Comparison of ENCODE assay signal across 8 cellular contexts in genomic region chr20:53642196-53643030, GRCh38. TPM values are rescaled to one million over a fixed set of nuclear protein-coding genes. Genes with fewer than 3 reads are reported as not detected.
DNase-seq lines count a peak whose midpoint lies in the region; ATAC-seq and TF ChIP-seq lines count a peak whose summit lies in the region.

No MANE protein-coding gene starts in this region.

- no peaks in the 10 kb centered on the region for H3K27me3 ChIP-seq in GM23248 (replicated peaks; ENCODE audit: insufficient read depth)
- no peaks in the 10 kb centered on the region for H3K27me3 ChIP-seq in endodermal cell (ENCODE audit: control insufficient read depth, insufficient read depth, low read length, poor library complexity, severe bottlenecking)

- intact Hi-C loops in activated B cell treated with CpG ODN at 0.5 μM for 24 hours (cut with micrococcal nuclease) (loop anchor here (1.0 to 5.0 kb wide), 7 partner anchors 10 to 275 kb away; partner anchors contain the start of gene ZNF217), natural killer cell (cut with micrococcal nuclease) (loop anchor here (5.0 kb wide), 1 partner anchor 35 kb away; no protein-coding TSS in a partner anchor)

- peak overlapping the region; percentile 74 for H2AFZ ChIP-seq in GM23248

- H3K4me3 ChIP-seq in GM23248 (peak overlapping the region; percentile 56), endodermal cell (ENCODE audit: low read length) (no peak overlapping the region)

- peaks cover 16% of the 10 kb centered on the region for H3F3A ChIP-seq in GM23248 (ENCODE audit: insufficient read depth)

- H3K79me2 ChIP-seq in GM23248 (ENCODE audit: insufficient read depth), result no peaks in the 10 kb centered on the region

- H3K9me3 ChIP-seq in GM23248 (ENCODE audit: low read depth) (no peaks in the 10 kb centered on the region), endodermal cell (ENCODE audit: control insufficient read depth, low read length) (no peaks in the 10 kb centered on the region)

- no peaks in the 10 kb centered on the region for H4K20me1 ChIP-seq in GM23248 (ENCODE audit: insufficient read depth)

- no peaks in the 10 kb centered on the region for H3K36me3 ChIP-seq in GM23248 (ENCODE audit: low read depth)
- H3K36me3 ChIP-seq in endodermal cell (ENCODE audit: control insufficient read depth, insufficient read depth, low read length), result no peaks in the 10 kb centered on the region

- TF ChIP-seq CTCF in activated B cell treated with CpG ODN at 0.5 μM for 24 hours (IDR thresholded peaks at IDR 0.05) (no peak), endodermal cell (conservative IDR thresholded peaks at IDR 0.05) (peak; percentile 9), natural killer cell (IDR thresholded peaks at IDR 0.05) (no peak)

- peak overlapping the region; percentile 94 for H3K27ac Mint-ChIP-seq in activated B cell treated with CpG ODN at 0.5 μM for 24 hours
- peak overlapping the region; percentile 5 for H3K27ac Mint-ChIP-seq in endodermal cell
- H3K27ac Mint-ChIP-seq in natural killer cell, result peak overlapping the region; percentile 84 to 88

- peak overlapping the region; percentile 77 for H3K4me2 ChIP-seq in GM23248 (ENCODE audit: unreplicated experiment)

- H3K4me3 Mint-ChIP-seq in activated B cell treated with CpG ODN at 0.5 μM for 24 hours, result peak overlapping the region; percentile 78
- no peak overlapping the region for H3K4me3 Mint-ChIP-seq in endodermal cell
- H3K4me3 Mint-ChIP-seq in natural killer cell, result peak overlapping the region; percentile 90

- H3K27me3 Mint-ChIP-seq in activated B cell treated with CpG ODN at 0.5 μM for 24 hours, result no peaks in the 10 kb centered on the region
- H3K27me3 Mint-ChIP-seq in endodermal cell (ENCODE audit: insufficient read depth), result no peaks in the 10 kb centered on the region
- H3K27me3 Mint-ChIP-seq in natural killer cell (ENCODE audit: low read depth in 2 of 2), result no peaks in the 10 kb centered on the region

- POLR2A ChIA-PET in activated B cell treated with CpG ODN at 0.5 μM for 24 hours (lab: Charles Lee), result interaction anchor here (0.7 to 1.9 kb wide), 19 partner anchors 8 to 109 kb away, joined by 3 to 17 read pairs (median 5); partner anchors contain the start of gene ZNF217

- H3K4me1 Mint-ChIP-seq in activated B cell treated with CpG ODN at 0.5 μM for 24 hours (peaks cover 42% of the 10 kb centered on the region), endodermal cell (peaks cover 11% of the 10 kb centered on the region), natural killer cell (peaks cover 17 to 19% of the 10 kb centered on the region in 2 donors)

- H3K9ac ChIP-seq in GM23248 (peak overlapping the region; percentile 66), endodermal cell (ENCODE audit: extremely low read depth, low read length, poor library complexity, severe bottlenecking) (no peak overlapping the region)

- in situ Hi-C loops in GM23248 (cut with MboI), result no loop called here

- peak; percentile 87 for DNase-seq in GF-D8 (lab: John Stamatoyannopoulos, UW)
- DNase-seq in GM23248, result peak; percentile 72
- peak; percentile 94 for DNase-seq in M059J (ENCODE audit: low read depth)
- no peak for DNase-seq in activated B cell treated with CpG ODN at 0.5 μM for 24 hours
- DNase-seq in endodermal cell, result peak; percentile 59
- no peak for DNase-seq in natural killer cell
- DNase-seq in NCI-H748 treated with DMSO at 0.1 percent for 48 hours (lab: John Stamatoyannopoulos, UW), result no peak
- DNase-seq in NCI-H2196 (lab: John Stamatoyannopoulos, UW; ENCODE audit: unreplicated experiment), result no peak

- 51 to 54% methylated on average over 17 of the region's 17 CpGs for WGBS in GM23248 (ENCODE audit: low coverage in 1 of 2, low lambda C conversion rate in 2 of 2, missing lambda C conversion rate in 2 of 2), 2 experiments
- WGBS in endodermal cell (ENCODE audit: insufficient coverage in 1 of 2, insufficient read length in 1 of 2), 2 experiments, result 83 to 84% methylated on average over 16 to 17 of the region's 17 CpGs

- CTCF ChIA-PET in activated B cell treated with CpG ODN at 0.5 μM for 24 hours (lab: Charles Lee), result interaction anchor here (0.6 to 1.5 kb wide), 5 partner anchors 11 to 275 kb away, joined by 3 to 4 read pairs (median 4); no protein-coding TSS in a partner anchor

- H3K9me3 Mint-ChIP-seq in activated B cell treated with CpG ODN at 0.5 μM for 24 hours (no peaks in the 10 kb centered on the region), endodermal cell (no peaks in the 10 kb centered on the region), natural killer cell (no peaks in the 10 kb centered on the region)

- peak overlapping the region; percentile 90 for H3K27ac ChIP-seq in GM23248
- H3K27ac ChIP-seq in endodermal cell (ENCODE audit: low read depth, low read length), result no peak overlapping the region

- H3K9me2 ChIP-seq in GM23248 (ENCODE audit: insufficient read depth), result no peaks in the 10 kb centered on the region

- no peaks in the 10 kb centered on the region for H3K36me3 Mint-ChIP-seq in activated B cell treated with CpG ODN at 0.5 μM for 24 hours (ENCODE audit: low read depth)
- no peaks in the 10 kb centered on the region for H3K36me3 Mint-ChIP-seq in endodermal cell (ENCODE audit: low read depth)
- H3K36me3 Mint-ChIP-seq in natural killer cell, result no peaks in the 10 kb centered on the region

- peak; percentile 56 for ATAC-seq in activated B cell treated with CpG ODN at 0.5 μM for 24 hours (ENCODE audit: low read depth)
- ATAC-seq in natural killer cell, result peak; percentile 67 to 75 (median 68)

- H3K4me1 ChIP-seq in GM23248 (ENCODE audit: insufficient read depth) (peaks cover 20% of the 10 kb centered on the region), endodermal cell (ENCODE audit: control insufficient read depth, insufficient read depth, low read length) (no peaks in the 10 kb centered on the region)

RNA-seq across cellular contexts. Expression of gene ZNF217, which starts 48.8 kb away (rescaled TPM):
- 18.1 and 23.5 TPM in 2 replicates for total RNA-seq in GM23248 (2014; rRNA removed; shearing (Covaris generic))
- polyA plus RNA-seq in GM23248 (2016; fragmentation: Nextera tagmentation; extraction: Ambion mirVana), result 8.9 and 10.4 TPM in 2 replicates
- total RNA-seq in M059J (2014; rRNA removed; shearing (Covaris generic)), result 22.8 and 46.7 TPM in 2 replicates
- total RNA-seq in activated B cell treated with CpG ODN at 0.5 μM for 24 hours (70.0 and 80.3 TPM in 2 replicates), endodermal cell (100 to 1,000 TPM; 100 to 123 TPM), natural killer cell (10 to 100 TPM; 56.1 to 69.1 (median 59.0) TPM)
- polyA plus RNA-seq in endodermal cell (2013, experiment 1 of 2), result 45.7 TPM
- 46.1 TPM for polyA plus RNA-seq in endodermal cell (2013, experiment 2 of 2)

Comparison
In these comparisons a context has a peak if more than half of its experiments do, and no peak if none do; other contexts are left out.
1. DNase-seq: peak in GF-D8 (single experiment), GM23248 (single experiment), M059J (single experiment) and endodermal cell (single experiment); none in activated B cell treated with CpG ODN at 0.5 μM for 24 hours (single experiment), natural killer cell (single experiment), NCI-H748 treated with DMSO at 0.1 percent for 48 hours (single experiment) and NCI-H2196 (single experiment).
2. H3K27ac Mint-ChIP-seq: peak in every context shown above with its lines; median percentile 94 in activated B cell treated with CpG ODN at 0.5 μM for 24 hours; 86 in natural killer cell; 5 in endodermal cell.